ENCODE assay signal across 7 cellular contexts in the genomic region with DNA sequence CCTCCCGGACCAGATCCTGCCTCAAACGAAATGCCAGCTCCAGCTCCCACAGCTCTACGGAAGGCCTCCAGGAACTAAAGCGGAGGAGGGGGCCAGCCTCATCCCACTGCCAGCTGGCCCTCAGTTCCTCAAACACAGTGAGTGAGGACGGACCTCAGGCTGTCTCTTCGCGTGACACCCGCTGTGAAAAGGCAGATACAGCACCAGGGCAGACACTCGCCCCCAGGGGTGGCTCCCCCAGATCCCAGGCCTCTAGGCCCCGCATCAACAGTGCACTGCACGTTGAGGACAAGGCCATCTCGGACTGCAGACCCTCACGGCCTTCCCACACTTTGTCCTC.
DNase-seq lines count a peak whose midpoint lies in the region; ATAC-seq and TF ChIP-seq lines count a peak whose summit lies in the region.
"Not testable (repeated sequence)": the region's sequence is repeated elsewhere in the genome, so short reads cannot be mapped to it uniquely, and the experiment has no call there.

No MANE protein-coding gene starts in this region.

- POLR2A ChIA-PET in Caco-2 (lab: Charles Lee): not testable (repeated sequence)

- H3K4me3 Mint-ChIP-seq in Caco-2 (ENCODE audit: unreplicated experiment); activated T-helper 17 cell treated with anti-CD3 and anti-CD28 coated beads, Interleukin-2, amount 50 U/mL, for 72 hours; effector memory CD8-positive, alpha-beta T cell; progenitor cell of endocrine pancreas (ENCODE audit: low read depth): not testable (repeated sequence)

- CTCF ChIA-PET in Caco-2 (lab: Charles Lee): not testable (repeated sequence)

- H3K4me1 Mint-ChIP-seq in Caco-2 (ENCODE audit: low read depth, unreplicated experiment); activated T-helper 17 cell treated with anti-CD3 and anti-CD28 coated beads, Interleukin-2, amount 50 U/mL, for 72 hours; progenitor cell of endocrine pancreas (ENCODE audit: low read depth): not testable (repeated sequence)
- H3K4me1 Mint-ChIP-seq in effector memory CD8-positive, alpha-beta T cell (ENCODE audit: low read depth in 2 of 2): peaks cover 18 to 27% of the 10 kb centered on the region in 2 donors

- H3K9me3 ChIP-seq in Caco-2, mucosa of descending colon: not testable (repeated sequence)

- DNase-seq in Caco-2: peak; percentile 6 to 51
- peak in 1 of 3 experiments; percentile 9 for DNase-seq in effector memory CD8-positive, alpha-beta T cell
- DNase-seq in left cardiac atrium: peak; percentile 32
- DNase-seq in mucosa of descending colon: peak; percentile 10 to 60 (median 36)
- DNase-seq in progenitor cell of endocrine pancreas (ENCODE audit: low spot score, unreplicated experiment); substantia nigra (lab: John Stamatoyannopoulos, UW): not testable (repeated sequence)

- intact Hi-C loops in Caco-2 (cut with micrococcal nuclease; ENCODE audit: unreplicated experiment); left cardiac atrium (cut with DNase I); mucosa of descending colon (cut with DNase I, micrococcal nuclease): not testable (repeated sequence)

- H3K36me3 ChIP-seq in Caco-2 (ENCODE audit: control insufficient read depth, insufficient read depth, low read length); mucosa of descending colon (ENCODE audit: low read depth): not testable (repeated sequence)

- not testable (repeated sequence) for H3K4me1 ChIP-seq in Caco-2; mucosa of descending colon (ENCODE audit: low read depth)

- H3K27me3 ChIP-seq in Caco-2 (replicated peaks; ENCODE audit: control insufficient read depth, insufficient read depth, low read length): not testable (repeated sequence)

- H3K27ac ChIP-seq in substantia nigra (ENCODE audit: low read depth, low read length, poor library complexity, severe bottlenecking): peak overlapping the region; percentile 87

- ATAC-seq in activated T-helper 17 cell treated with anti-CD3 and anti-CD28 coated beads, Interleukin-2, amount 50 U/mL, for 72 hours (replicated peaks); effector memory CD8-positive, alpha-beta T cell (replicated peaks); left cardiac atrium; mucosa of descending colon: not testable (repeated sequence)

- not testable (repeated sequence) for H3K27me3 Mint-ChIP-seq in Caco-2 (ENCODE audit: insufficient read depth, unreplicated experiment); activated T-helper 17 cell treated with anti-CD3 and anti-CD28 coated beads, Interleukin-2, amount 50 U/mL, for 72 hours; effector memory CD8-positive, alpha-beta T cell; progenitor cell of endocrine pancreas

- BruUV-seq in Caco-2 (replicated peaks; lab: Mats Ljungman, UMichigan): not testable (repeated sequence)

- not testable (repeated sequence) for TF ChIP-seq CTCF in Caco-2 (IDR thresholded peaks at IDR 0.05; ENCODE audit: insufficient read depth in 1 of 2, low read depth in 1 of 2, low read length in 1 of 2, severe bottlenecking in 1 of 2, unreplicated experiment in 1 of 2); mucosa of descending colon (IDR thresholded peaks at IDR 0.05); progenitor cell of endocrine pancreas (IDR thresholded peaks at IDR 0.05; ENCODE audit: unreplicated experiment)

- not testable (repeated sequence) for H3K4me3 ChIP-seq in Caco-2 (ENCODE audit: low read depth, low read length); mucosa of descending colon

- H3K36me3 Mint-ChIP-seq in Caco-2 (ENCODE audit: insufficient read depth, unreplicated experiment) (peaks cover 42% of the 10 kb centered on the region), progenitor cell of endocrine pancreas (ENCODE audit: insufficient read depth) (peaks cover 28% of the 10 kb centered on the region)
- not testable (repeated sequence) for H3K36me3 Mint-ChIP-seq in activated T-helper 17 cell treated with anti-CD3 and anti-CD28 coated beads, Interleukin-2, amount 50 U/mL, for 72 hours (ENCODE audit: low read depth); effector memory CD8-positive, alpha-beta T cell (ENCODE audit: insufficient read depth)

- H3K27ac Mint-ChIP-seq in Caco-2 (ENCODE audit: unreplicated experiment): peak overlapping the region; percentile 55
- H3K27ac Mint-ChIP-seq in activated T-helper 17 cell treated with anti-CD3 and anti-CD28 coated beads, Interleukin-2, amount 50 U/mL, for 72 hours: peak overlapping the region; percentile 76
- H3K27ac Mint-ChIP-seq in effector memory CD8-positive, alpha-beta T cell: peak overlapping the region; percentile 41 to 77
- peak overlapping the region; percentile 77 for H3K27ac Mint-ChIP-seq in progenitor cell of endocrine pancreas

- not testable (repeated sequence) for H3K9me3 Mint-ChIP-seq in Caco-2 (ENCODE audit: unreplicated experiment); activated T-helper 17 cell treated with anti-CD3 and anti-CD28 coated beads, Interleukin-2, amount 50 U/mL, for 72 hours; effector memory CD8-positive, alpha-beta T cell; progenitor cell of endocrine pancreas (ENCODE audit: low read depth)
